Comparison of ENCODE assay signal across 32 cellular contexts in the genomic region with DNA sequence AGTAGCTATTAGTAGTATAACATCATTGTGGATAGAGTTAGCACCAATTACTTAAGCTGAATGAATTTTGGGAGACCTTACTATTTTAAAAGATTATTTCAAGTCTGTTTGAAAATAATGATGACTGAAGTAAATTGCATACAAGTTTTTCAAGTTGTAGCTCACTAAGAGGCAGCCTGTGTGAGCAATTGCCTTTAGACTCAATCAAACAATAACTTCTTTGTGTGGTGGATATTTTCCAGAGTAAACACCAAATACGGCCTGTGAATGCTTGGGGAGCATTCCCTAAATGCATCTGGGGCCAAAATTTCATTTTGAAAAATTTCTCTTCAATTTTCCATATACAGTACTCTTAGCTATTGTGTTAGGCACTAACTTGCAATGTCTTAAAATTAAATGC. TPM values are rescaled to one million over a fixed set of nuclear protein-coding genes. Genes with fewer than 3 reads are reported as not detected.
"Had no signal": no experiment of that assay in that cellular context is flagged by ENCODE, and none has a peak within 500 bp of the region (broad histone marks: within the 10 kb centered on the region; RNA-seq: fewer than 3 reads in every experiment).

No MANE protein-coding gene starts in this region.

- H3K27ac ChIP-seq: ascending aorta, body of pancreas, cardiac muscle cell, Peyer's patch, RWPE1, SJSA1 had no signal

- H3K4me1 ChIP-seq: body of pancreas, Peyer's patch, SJSA1 had no signal

- H3K4me3 Mint-ChIP-seq: activated B cell treated with CpG ODN at 0.5 μM for 24 hours; activated CD4-positive, alpha-beta T cell treated with anti-CD3 and anti-CD28 coated beads, Interleukin-2, amount 10 ng/mL, durations not matched to agents 24 days and 14 days; activated CD8-positive, alpha-beta memory T cell treated with anti-CD3 and anti-CD28 coated beads, Interleukin-2, amount 10 ng/mL, durations not matched to agents 7 days and 5 days; activated naive CD4-positive, alpha-beta T cell treated with anti-CD3 and anti-CD28 coated beads, Interleukin-2, amount 50 U/mL, for 24 hours; activated naive CD8-positive, alpha-beta T cell treated with anti-CD3 and anti-CD28 coated beads, Interleukin-2, amount 50 U/mL, for 24 hours; activated T-cell treated with anti-CD3 and anti-CD28 coated beads, Interleukin-2, amount 50 U/mL, for 24 hours; activated T-helper 1 cell treated with anti-CD3 and anti-CD28 coated beads, Interleukin-12 subunit alpha, Interleukin-12 subunit beta, Interleukin-2, Interleukin-4 antibody, amounts not matched to agents 30 ng/mL and 10 ng/mL and 1 ng/mL, durations not matched to agents 14 hours and 24 hours and 36 hours; T-helper 17 cell had no signal

- DNase-seq: activated B cell treated with CpG ODN at 0.5 μM for 24 hours; activated CD4-positive, alpha-beta T cell treated with anti-CD3 and anti-CD28 coated beads for 1 hour; activated CD4-positive, alpha-beta T cell treated with anti-CD3 and anti-CD28 coated beads, Interleukin-2, amount 50 U/mL, for 48 hours; activated CD8-positive, alpha-beta memory T cell treated with anti-CD3 and anti-CD28 coated beads, Interleukin-2, amount 10 ng/mL, durations not matched to agents 7 days and 5 days; activated effector memory CD4-positive, alpha-beta T cell treated with Interleukin-2 at 50 U/mL for 16 hours; activated naive CD4-positive, alpha-beta T cell; activated naive CD8-positive, alpha-beta T cell treated with anti-CD3 and anti-CD28 coated beads, Interleukin-2, amount 50 U/mL, for 24 hours; activated T-cell treated with anti-CD3 and anti-CD28 coated beads, Interleukin-2, amount 50 U/mL, for 24 hours; amniotic stem cell; body of pancreas; Kasumi-1; NCI-H1048; NCI-H146; NCI-H187 treated with DMSO at 0.1 percent for 48 hours; NCI-H2171; NCI-H2227 treated with DMSO at 0.1 percent for 48 hours; NCI-H446 treated with DMSO at 0.1 percent for 48 hours; NCI-H524 treated with DMSO at 0.1 percent for 48 hours; NCI-H774; Peyer's patch; SHP77; T-helper 17 cell; T-helper 9 cell had no signal

- H3K9me3 ChIP-seq: ascending aorta, body of pancreas, Peyer's patch, SJSA1 had no signal

- H3K36me3 Mint-ChIP-seq: activated CD8-positive, alpha-beta memory T cell treated with anti-CD3 and anti-CD28 coated beads, Interleukin-2, amount 10 ng/mL, durations not matched to agents 7 days and 5 days; activated naive CD4-positive, alpha-beta T cell treated with anti-CD3 and anti-CD28 coated beads, Interleukin-2, amount 50 U/mL, for 24 hours had no signal

- H3K9me3 Mint-ChIP-seq: activated B cell treated with CpG ODN at 0.5 μM for 24 hours; activated CD4-positive, alpha-beta T cell treated with anti-CD3 and anti-CD28 coated beads, Interleukin-2, amount 10 ng/mL, durations not matched to agents 24 days and 14 days; activated naive CD4-positive, alpha-beta T cell treated with anti-CD3 and anti-CD28 coated beads, Interleukin-2, amount 50 U/mL, for 24 hours; activated naive CD8-positive, alpha-beta T cell treated with anti-CD3 and anti-CD28 coated beads, Interleukin-2, amount 50 U/mL, for 24 hours; activated T-cell treated with anti-CD3 and anti-CD28 coated beads, Interleukin-2, amount 50 U/mL, for 24 hours; activated T-helper 1 cell treated with anti-CD3 and anti-CD28 coated beads, Interleukin-12 subunit alpha, Interleukin-12 subunit beta, Interleukin-2, Interleukin-4 antibody, amounts not matched to agents 30 ng/mL and 10 ng/mL and 1 ng/mL, durations not matched to agents 14 hours and 24 hours and 36 hours had no signal

- H3K4me1 Mint-ChIP-seq: activated B cell treated with CpG ODN at 0.5 μM for 24 hours; activated CD4-positive, alpha-beta T cell treated with anti-CD3 and anti-CD28 coated beads, Interleukin-2, amount 10 ng/mL, durations not matched to agents 24 days and 14 days; activated CD8-positive, alpha-beta memory T cell treated with anti-CD3 and anti-CD28 coated beads, Interleukin-2, amount 10 ng/mL, durations not matched to agents 7 days and 5 days; activated naive CD4-positive, alpha-beta T cell treated with anti-CD3 and anti-CD28 coated beads, Interleukin-2, amount 50 U/mL, for 24 hours; activated naive CD8-positive, alpha-beta T cell treated with anti-CD3 and anti-CD28 coated beads, Interleukin-2, amount 50 U/mL, for 24 hours; T-helper 17 cell had no signal

- H3K4me3 ChIP-seq: ascending aorta, body of pancreas, cardiac muscle cell, K562, Peyer's patch, SJSA1 had no signal

- H3K27ac Mint-ChIP-seq: activated B cell treated with CpG ODN at 0.5 μM for 24 hours; activated CD4-positive, alpha-beta T cell treated with anti-CD3 and anti-CD28 coated beads, Interleukin-2, amount 10 ng/mL, durations not matched to agents 24 days and 14 days; activated CD8-positive, alpha-beta memory T cell treated with anti-CD3 and anti-CD28 coated beads, Interleukin-2, amount 10 ng/mL, durations not matched to agents 7 days and 5 days; activated naive CD4-positive, alpha-beta T cell treated with anti-CD3 and anti-CD28 coated beads, Interleukin-2, amount 50 U/mL, for 24 hours; activated naive CD8-positive, alpha-beta T cell treated with anti-CD3 and anti-CD28 coated beads, Interleukin-2, amount 50 U/mL, for 24 hours; activated T-cell treated with anti-CD3 and anti-CD28 coated beads, Interleukin-2, amount 50 U/mL, for 24 hours; activated T-helper 1 cell treated with anti-CD3 and anti-CD28 coated beads, Interleukin-12 subunit alpha, Interleukin-12 subunit beta, Interleukin-2, Interleukin-4 antibody, amounts not matched to agents 30 ng/mL and 10 ng/mL and 1 ng/mL, durations not matched to agents 14 hours and 24 hours and 36 hours; T-helper 17 cell had no signal

- H3K36me3 ChIP-seq: ascending aorta, cardiac muscle cell, Peyer's patch, SJSA1 had no signal

- H3K27me3 ChIP-seq: ascending aorta, body of pancreas, cardiac muscle cell, Peyer's patch had no signal

RNA-seq across cellular contexts. Expression of a gene that starts 7.9 kb away (rescaled TPM):
- total RNA-seq: activated B cell treated with CpG ODN at 0.5 μM for 24 hours; activated CD4-positive, alpha-beta T cell treated with anti-CD3 and anti-CD28 coated beads, Interleukin-2, amount 10 ng/mL, durations not matched to agents 24 days and 14 days; activated CD8-positive, alpha-beta memory T cell treated with anti-CD3 and anti-CD28 coated beads, Interleukin-2, amount 10 ng/mL, durations not matched to agents 7 days and 5 days; activated T-helper 1 cell treated with anti-CD3 and anti-CD28 coated beads, Interleukin-12 subunit alpha, Interleukin-12 subunit beta, Interleukin-2, Interleukin-4 antibody, amounts not matched to agents 30 ng/mL and 10 ng/mL and 1 ng/mL, durations not matched to agents 14 hours and 24 hours and 36 hours; body of pancreas; cardiac muscle cell; K562; OCI-LY7; Peyer's patch; SJSA1; T-helper 17 cell had no signal
- polyA plus RNA-seq: cardiac muscle cell, K562 had no signal

RNA-seq across cellular contexts. Expression of a gene that starts 37.1 kb away (rescaled TPM):
- total RNA-seq: activated B cell treated with CpG ODN at 0.5 μM for 24 hours; activated CD4-positive, alpha-beta T cell treated with anti-CD3 and anti-CD28 coated beads, Interleukin-2, amount 10 ng/mL, durations not matched to agents 24 days and 14 days; activated CD8-positive, alpha-beta memory T cell treated with anti-CD3 and anti-CD28 coated beads, Interleukin-2, amount 10 ng/mL, durations not matched to agents 7 days and 5 days; activated T-helper 1 cell treated with anti-CD3 and anti-CD28 coated beads, Interleukin-12 subunit alpha, Interleukin-12 subunit beta, Interleukin-2, Interleukin-4 antibody, amounts not matched to agents 30 ng/mL and 10 ng/mL and 1 ng/mL, durations not matched to agents 14 hours and 24 hours and 36 hours; ascending aorta; body of pancreas; cardiac muscle cell; K562; OCI-LY7; Peyer's patch; SJSA1; T-helper 17 cell had no signal
- polyA plus RNA-seq: cardiac muscle cell, K562 had no signal
